ENCODE assay signal across 21 cellular contexts in the genomic region with DNA sequence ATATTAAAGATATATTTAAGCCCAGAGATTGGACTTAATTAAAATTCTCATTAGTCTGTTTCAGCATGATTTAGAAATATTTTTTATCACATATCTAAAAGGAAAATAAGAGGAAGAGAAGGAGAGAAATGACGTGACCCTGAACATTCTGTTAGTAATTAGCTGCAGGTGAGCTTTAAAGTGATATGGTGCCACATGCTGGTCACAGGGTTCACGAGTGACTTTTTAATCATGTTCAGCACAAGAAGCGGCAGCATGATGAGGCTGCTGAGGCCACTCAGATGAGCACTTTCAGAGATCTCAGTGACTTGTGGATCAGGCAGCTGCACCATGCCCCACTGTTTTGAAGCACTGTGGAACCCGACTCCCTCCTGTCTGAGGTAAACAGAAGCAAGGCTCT. TPM values are rescaled to one million over a fixed set of nuclear protein-coding genes. Genes with fewer than 3 reads are reported as not detected.
"Had no signal": no experiment of that assay in that cellular context is flagged by ENCODE, and none has a peak within 500 bp of the region (broad histone marks: within the 10 kb centered on the region; RNA-seq: fewer than 3 reads in every experiment).

No MANE protein-coding gene starts in this region.

- ATAC-seq: gastroesophageal sphincter; left ventricle myocardium superior; pancreas; right cardiac atrium; stimulated activated memory B cell treated with anti-CD40 and anti-IgM and Interleukin-4, amounts not matched to agents 10 μg/mL and 1 μg/mL and 100 μg/mL, for 72 hours had no signal

- H3K4me1 ChIP-seq: esophagus muscularis mucosa, gastroesophageal sphincter, pancreas, tibial artery, upper lobe of left lung, uterus had no signal

- H3K36me3 ChIP-seq: esophagus muscularis mucosa, gastroesophageal sphincter, pancreas, tibial artery, upper lobe of left lung, uterus had no signal

- H3K27ac ChIP-seq: esophagus muscularis mucosa, gastroesophageal sphincter, pancreas, tibial artery, upper lobe of left lung, uterus had no signal

- H3K27me3 ChIP-seq: esophagus muscularis mucosa, gastroesophageal sphincter, tibial artery, upper lobe of left lung, uterus had no signal

- DNase-seq: cortex of kidney; effector memory CD4-positive, alpha-beta T cell; foreskin fibroblast; glutamatergic neuron; immature natural killer cell; left ventricle myocardium superior; mesendoderm; naive B cell; occipital lobe; pancreas; right cardiac atrium; stimulated activated CD4-positive, alpha-beta T cell treated with anti-CD3 and anti-CD28 coated beads, Interleukin-4, amount 100 ng/mL, for 1 hour; tibial artery; upper lobe of left lung; uterus had no signal

- H3K4me3 ChIP-seq: esophagus muscularis mucosa, gastroesophageal sphincter, pancreas, tibial artery, upper lobe of left lung, uterus had no signal

- H3K9me3 ChIP-seq: gastroesophageal sphincter, pancreas, tibial artery, upper lobe of left lung, uterus had no signal

RNA-seq across cellular contexts. Expression of a gene that starts 37.9 kb away (rescaled TPM):
- total RNA-seq: left ventricle myocardium superior, lung microvascular endothelial cell, pancreas, progenitor cell of endocrine pancreas, upper lobe of left lung had no signal
- polyA plus RNA-seq: immature natural killer cell, keratinocyte had no signal
